15 cellular contexts compared by ENCODE assay signal in genomic region chr21:35824136-35824535, GRCh38.
A peak's percentile ranks its signal among the peaks of the same experiment; 100 is the strongest.
DNase-seq lines count a peak whose midpoint lies in the region; TF ChIP-seq lines count a peak whose summit lies in the region.
"Had no signal": no experiment of that assay in that cellular context is flagged by ENCODE, and none has a peak within 500 bp of the region (broad histone marks: within the 10 kb centered on the region; RNA-seq: fewer than 3 reads in every experiment).

No MANE protein-coding gene starts in this region.

- H3K4me3 ChIP-seq in astrocyte of the spinal cord (ENCODE audit: low read depth, low read length): no peak overlapping the region
- H3K4me3 ChIP-seq: BLaER1 had no signal

- DNase-seq in EH (ENCODE audit: low read depth): peak; percentile 18
- DNase-seq in LHCN-M2 (ENCODE audit: low read depth): peak; percentile 68
- DNase-seq in astrocyte of the spinal cord (ENCODE audit: low read depth, low spot score): peak; percentile 45
- DNase-seq in stromal cell of bone marrow (ENCODE audit: low read depth): peak; percentile 34
- DNase-seq in dedifferentiated amniotic fluid mesenchymal stem cell (ENCODE audit: extremely low spot score): no peak
- no peak for DNase-seq in NCI-H82 (lab: John Stamatoyannopoulos, UW)
- no peak for DNase-seq in medulla oblongata (ENCODE audit: extremely low spot score)
- DNase-seq: 8988T; CD4-positive, alpha-beta memory T cell; DMS153; DMS79; EL; GOT3; H7 had no signal

- in situ Hi-C loops in astrocyte of the spinal cord (cut with HindIII; ENCODE audit: low sequenced_read_pairs): no loop called here

- no peak for TF ChIP-seq CTCF in astrocyte of the spinal cord (IDR thresholded peaks at IDR 0.05; ENCODE audit: low read depth, low read length)

Comparison
In these comparisons a context has a peak if more than half of its experiments do, and no peak if none do; other contexts are left out.
1. DNase-seq: peak in EH (single experiment), LHCN-M2 (single experiment), astrocyte of the spinal cord (single experiment) and stromal cell of bone marrow (single experiment); none in dedifferentiated amniotic fluid mesenchymal stem cell (single experiment), NCI-H82 (single experiment) and medulla oblongata (single experiment).